In genomic region chr6:34392497-34393190, GRCh38 we compare ENCODE assay signal across 1 cellular context.
A peak's percentile ranks its signal among the peaks of the same experiment; 100 is the strongest.
TF ChIP-seq lines count a peak whose summit lies in the region.

NUDT3 (minus strand) TSS chr6:34392669; CDS start chr6:34392362, 307 bp downstream.

TF ChIP-seq in K562, 482 proteins besides CTCF, POLR2A, EP300 and RAD21 (continued from another document and continues in another):
- TF ChIP-seq ZNF197 (CRISPR knock-in tag; IDR thresholded peaks at IDR 0.05; ENCODE audit: low read depth) (0 out of 2 replicates have a peak, but pooled peaks have one; percentile 29), ZNF121 (CRISPR knock-in tag; conservative IDR thresholded peaks at IDR 0.05) (no peak), GTF2E2 (tag; IDR thresholded peaks at IDR 0.05) (peak; percentile 43; the same call in 1 of the 2 replicates), MYNN (IDR thresholded peaks at IDR 0.05) (peak; percentile 43; the same call in 1 of the 2 replicates), MYNN (CRISPR knock-in tag; IDR thresholded peaks at IDR 0.05) (no peak), ETS1 (conservative IDR thresholded peaks at IDR 0.05; ENCODE audit: control insufficient read depth, low read depth, low read length) (no peak; the same call in 1 of the 2 replicates), ZNF165 (CRISPR knock-in tag; IDR thresholded peaks at IDR 0.05; ENCODE audit: borderline replicate concordance) (no peak), RHOXF2B (CRISPR knock-in tag; conservative IDR thresholded peaks at IDR 0.05) (0 out of 2 replicates have a peak, but pooled peaks have one; percentile 60), SMARCE1 (IDR thresholded peaks at IDR 0.05) (peak; percentile 68), AFF1 (IDR thresholded peaks at IDR 0.05; ENCODE audit: low read depth in 1 of 2, partially characterized antibody in 2 of 2) (no peak), SFPQ (IDR thresholded peaks at IDR 0.05; ENCODE audit: low read depth, low read length) (peak; percentile 94), EZH2 (IDR thresholded peaks at IDR 0.05; ENCODE audit: borderline replicate concordance, low read depth, low read length) (no peak), NCOA4 (IDR thresholded peaks at IDR 0.05; ENCODE audit: partially characterized antibody) (no peak), ZNF76 (CRISPR knock-in tag; IDR thresholded peaks at IDR 0.05; ENCODE audit: borderline replicate concordance) (no peak), CEBPB (tag; IDR thresholded peaks at IDR 0.05) (no peak), NCOA1 (IDR thresholded peaks at IDR 0.05; ENCODE audit: low read depth) (peak; percentile 44; the same call in 1 of the 2 replicates), CBX1 (IDR thresholded peaks at IDR 0.05; ENCODE audit: low read depth) (peak; percentile 75), NFIX (CRISPR knock-in tag; IDR thresholded peaks at IDR 0.05; ENCODE audit: low read depth) (no peak), SNAPC5 (CRISPR knock-in tag; IDR thresholded peaks at IDR 0.05) (no peak), TAF9B (IDR thresholded peaks at IDR 0.05; ENCODE audit: partially characterized antibody) (no peak), E2F8 (IDR thresholded peaks at IDR 0.05; ENCODE audit: low read depth, partially characterized antibody) (no peak), SREBF1 (IDR thresholded peaks at IDR 0.05; ENCODE audit: borderline replicate concordance, low read depth, low read length) (peak; percentile 70; the same call in 1 of the 2 replicates), STAT5A (IDR thresholded peaks at IDR 0.05; ENCODE audit: borderline replicate concordance, low read length) (no peak; the same call in 1 of the 2 replicates), NONO (IDR thresholded peaks at IDR 0.05; ENCODE audit: low read depth in 2 of 2, low read length in 1 of 2) (peak; percentile 74 to 77), GTF3C2 (IDR thresholded peaks at IDR 0.05; ENCODE audit: borderline replicate concordance, extremely low read depth, insufficient read length) (no peak), KDM2B (CRISPR knock-in tag; IDR thresholded peaks at IDR 0.05) (peak; percentile 98), PHB2 (IDR thresholded peaks at IDR 0.05; ENCODE audit: low read depth) (no peak)
- TF ChIP-seq, protein P1, sequence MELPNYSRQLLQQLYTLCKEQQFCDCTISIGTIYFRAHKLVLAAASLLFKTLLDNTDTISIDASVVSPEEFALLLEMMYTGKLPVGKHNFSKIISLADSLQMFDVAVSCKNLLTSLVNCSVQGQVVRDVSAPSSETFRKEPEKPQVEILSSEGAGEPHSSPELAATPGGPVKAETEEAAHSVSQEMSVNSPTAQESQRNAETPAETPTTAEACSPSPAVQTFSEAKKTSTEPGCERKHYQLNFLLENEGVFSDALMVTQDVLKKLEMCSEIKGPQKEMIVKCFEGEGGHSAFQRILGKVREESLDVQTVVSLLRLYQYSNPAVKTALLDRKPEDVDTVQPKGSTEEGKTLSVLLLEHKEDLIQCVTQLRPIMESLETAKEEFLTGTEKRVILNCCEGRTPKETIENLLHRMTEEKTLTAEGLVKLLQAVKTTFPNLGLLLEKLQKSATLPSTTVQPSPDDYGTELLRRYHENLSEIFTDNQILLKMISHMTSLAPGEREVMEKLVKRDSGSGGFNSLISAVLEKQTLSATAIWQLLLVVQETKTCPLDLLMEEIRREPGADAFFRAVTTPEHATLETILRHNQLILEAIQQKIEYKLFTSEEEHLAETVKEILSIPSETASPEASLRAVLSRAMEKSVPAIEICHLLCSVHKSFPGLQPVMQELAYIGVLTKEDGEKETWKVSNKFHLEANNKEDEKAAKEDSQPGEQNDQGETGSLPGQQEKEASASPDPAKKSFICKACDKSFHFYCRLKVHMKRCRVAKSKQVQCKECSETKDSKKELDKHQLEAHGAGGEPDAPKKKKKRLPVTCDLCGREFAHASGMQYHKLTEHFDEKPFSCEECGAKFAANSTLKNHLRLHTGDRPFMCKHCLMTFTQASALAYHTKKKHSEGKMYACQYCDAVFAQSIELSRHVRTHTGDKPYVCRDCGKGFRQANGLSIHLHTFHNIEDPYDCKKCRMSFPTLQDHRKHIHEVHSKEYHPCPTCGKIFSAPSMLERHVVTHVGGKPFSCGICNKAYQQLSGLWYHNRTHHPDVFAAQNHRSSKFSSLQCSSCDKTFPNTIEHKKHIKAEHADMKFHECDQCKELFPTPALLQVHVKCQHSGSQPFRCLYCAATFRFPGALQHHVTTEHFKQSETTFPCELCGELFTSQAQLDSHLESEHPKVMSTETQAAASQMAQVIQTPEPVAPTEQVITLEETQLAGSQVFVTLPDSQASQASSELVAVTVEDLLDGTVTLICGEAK (IDR thresholded peaks at IDR 0.05): peak; percentile 61
- TF ChIP-seq, protein P1 (CRISPR knock-in tag; IDR thresholded peaks at IDR 0.05): no peak
- TF ChIP-seq, protein P2, sequence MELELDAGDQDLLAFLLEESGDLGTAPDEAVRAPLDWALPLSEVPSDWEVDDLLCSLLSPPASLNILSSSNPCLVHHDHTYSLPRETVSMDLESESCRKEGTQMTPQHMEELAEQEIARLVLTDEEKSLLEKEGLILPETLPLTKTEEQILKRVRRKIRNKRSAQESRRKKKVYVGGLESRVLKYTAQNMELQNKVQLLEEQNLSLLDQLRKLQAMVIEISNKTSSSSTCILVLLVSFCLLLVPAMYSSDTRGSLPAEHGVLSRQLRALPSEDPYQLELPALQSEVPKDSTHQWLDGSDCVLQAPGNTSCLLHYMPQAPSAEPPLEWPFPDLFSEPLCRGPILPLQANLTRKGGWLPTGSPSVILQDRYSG (tag; conservative IDR thresholded peaks at IDR 0.05; ENCODE audit: low read depth): 0 out of 2 replicates have a peak, but pooled peaks have one; percentile 56
